Comparison of ENCODE assay signal across 18 cellular contexts in the genomic region with DNA sequence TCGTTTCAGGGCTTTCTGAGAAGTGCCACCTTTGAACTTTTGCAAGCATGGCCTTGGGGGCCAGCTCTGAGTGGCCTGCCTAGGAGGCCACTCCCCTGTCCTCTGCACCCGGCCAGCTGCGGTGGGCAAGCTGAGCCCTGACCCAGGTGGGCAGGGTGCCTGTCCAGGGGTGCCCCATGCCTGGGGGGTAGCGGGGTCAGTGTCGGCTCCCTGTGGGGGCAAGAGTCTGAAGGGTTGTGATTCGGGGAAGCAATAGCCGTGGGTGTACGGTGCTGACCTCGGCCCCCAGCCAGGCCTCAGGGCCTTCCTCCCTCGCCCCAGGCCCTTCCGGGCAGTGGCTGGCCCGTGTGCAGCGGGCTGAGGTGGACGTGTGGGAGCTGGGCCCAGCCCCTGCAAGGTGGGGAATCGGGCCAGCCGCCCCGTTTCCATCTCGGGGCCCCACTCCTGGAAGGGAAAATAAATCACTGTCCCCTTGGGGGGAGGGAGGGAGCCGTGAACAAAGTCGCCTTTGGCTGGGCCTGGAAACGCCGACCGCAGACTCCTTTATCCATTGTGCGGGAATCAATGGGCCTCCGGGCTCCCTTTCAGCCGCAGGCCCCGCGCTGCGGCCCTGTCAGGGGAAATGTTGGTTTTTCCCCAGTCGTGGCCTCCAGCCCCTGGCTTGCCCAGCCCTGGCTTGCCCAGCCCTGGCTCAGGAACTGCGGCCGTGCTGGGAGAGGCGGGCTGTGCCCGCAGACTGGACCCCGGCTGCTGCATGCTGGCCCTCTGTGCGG. TPM values are rescaled to one million over a fixed set of nuclear protein-coding genes. Genes with fewer than 3 reads are reported as not detected.
DNase-seq lines count a peak whose midpoint lies in the region; ATAC-seq and TF ChIP-seq lines count a peak whose summit lies in the region.
"Had no signal": no experiment of that assay in that cellular context is flagged by ENCODE, and none has a peak within 500 bp of the region (broad histone marks: within the 10 kb centered on the region; RNA-seq: fewer than 3 reads in every experiment).

No MANE protein-coding gene starts in this region.

- H3K27ac ChIP-seq in Panc1 (ENCODE audit: low read length), result no peak overlapping the region
- H3K27ac ChIP-seq: pancreas, Peyer's patch had no signal

- POLR2A ChIA-PET in Panc1 (lab: Charles Lee), result no interaction called here

- no peak for TF ChIP-seq CTCF in Panc1 (IDR thresholded peaks at IDR 0.05)

- H3K27me3 ChIP-seq in Panc1 (ENCODE audit: control insufficient read depth, insufficient read depth, low read length), result no peaks in the 10 kb centered on the region
- H3K27me3 ChIP-seq: pancreas, Peyer's patch, tibial nerve had no signal

- no peak overlapping the region for H3K4me3 ChIP-seq in Panc1 (ENCODE audit: low read depth in 2 of 2, low read length in 2 of 2)
- H3K4me3 ChIP-seq: pancreas, Peyer's patch, smooth muscle cell, tibial nerve had no signal

- ATAC-seq in Panc1, result no peak
- no peak for ATAC-seq in HG03457 (IDR thresholded peaks at IDR 0.05; ENCODE audit: unreplicated experiment)
- ATAC-seq in GM21526 (IDR thresholded peaks at IDR 0.05; ENCODE audit: low FRiP score, unreplicated experiment), result no peak
- no peak for ATAC-seq in HG02970 (IDR thresholded peaks at IDR 0.05; ENCODE audit: low FRiP score, unreplicated experiment)
- ATAC-seq: left lobe of liver, pancreas had no signal

- DNase-seq in Panc1 (ENCODE audit: low read depth, low spot score), result no peak
- peak; percentile 74 for DNase-seq in astrocyte of the hippocampus (ENCODE audit: low read depth, low spot score)
- DNase-seq in inferior parietal cortex (ENCODE audit: extremely low spot score), result peak; percentile 76
- DNase-seq in putamen (ENCODE audit: low spot score), result peak; percentile 89
- DNase-seq in stimulated activated CD4-positive, alpha-beta T cell treated with anti-CD3 and anti-CD28 coated beads, Interleukin-1b, Interleukin-23, amount 100 ng/mL, for 48 hours, result no peak
- DNase-seq: activated CD4-positive, alpha-beta T cell treated with anti-CD3 and anti-CD28 coated beads, Interleukin-2, amount 50 U/mL, for 4 hours; activated T-cell treated with anti-CD3 and anti-CD28 coated beads, Interleukin-2, amount 50 U/mL, for 1 hour; effector memory CD4-positive, alpha-beta T cell; H7; pancreas; Peyer's patch; SW 1271 had no signal

- CTCF ChIA-PET in Panc1 (lab: Charles Lee), result no interaction called here

- in situ Hi-C loops in Panc1 (cut with HindIII; ENCODE audit: low pct_unique_long_range_greater_than_20kb, low sequenced_read_pairs), result no loop called here

- TSS peak; percentile 84 for BruUV-seq in Panc1 (replicated peaks; lab: Mats Ljungman, UMichigan)

- no peaks in the 10 kb centered on the region for H3K9me3 ChIP-seq in Panc1 (ENCODE audit: control insufficient read depth, insufficient read depth, low read depth, low read length)
- H3K9me3 ChIP-seq: pancreas, Peyer's patch, tibial nerve had no signal

- intact Hi-C loops in Panc1 (cut with micrococcal nuclease; ENCODE audit: unreplicated experiment), result no loop called here

- peaks cover 6% of the 10 kb centered on the region; the same call in 1 of the 2 replicates for H3K4me1 ChIP-seq in Panc1 (ENCODE audit: control insufficient read depth, insufficient read depth, low read length)

- no peaks in the 10 kb centered on the region for H3K36me3 ChIP-seq in Panc1 (ENCODE audit: control insufficient read depth, insufficient read depth, low read length)
- H3K36me3 ChIP-seq: pancreas, Peyer's patch, tibial nerve had no signal

RNA-seq across cellular contexts. Expression of a gene that starts 3.2 kb away (rescaled TPM):
- 43.1 TPM for total RNA-seq in Panc1 (2021; ENCODE audit: unreplicated experiment)
- polyA plus RNA-seq in Panc1 (2012; ENCODE audit: insufficient read length), result 57.6 TPM

RNA-seq across cellular contexts. Expression of a gene that starts 21.4 kb away (rescaled TPM):
- 1.8 TPM for total RNA-seq in Panc1 (2021; ENCODE audit: unreplicated experiment)
- polyA plus RNA-seq in Panc1 (2012; ENCODE audit: insufficient read length), result 3.2 TPM

RNA-seq across cellular contexts. Expression of a gene that starts 27.7 kb away (rescaled TPM):
- 30.6 TPM for total RNA-seq in Panc1 (2021; ENCODE audit: unreplicated experiment)
- polyA plus RNA-seq in Panc1 (2012; ENCODE audit: insufficient read length), result 28.5 TPM

RNA-seq across cellular contexts. Expression of a gene that starts 41.2 kb away (rescaled TPM):
- 12.2 TPM for total RNA-seq in Panc1 (2021; ENCODE audit: unreplicated experiment)
- 14.1 TPM for polyA plus RNA-seq in Panc1 (2012; ENCODE audit: insufficient read length)

Comparison
In these comparisons a context has a peak if more than half of its experiments do, and no peak if none do; other contexts are left out.
1. DNase-seq: peak in astrocyte of the hippocampus (single experiment), inferior parietal cortex (single experiment) and putamen (single experiment); none in Panc1 (single experiment) and stimulated activated CD4-positive, alpha-beta T cell treated with anti-CD3 and anti-CD28 coated beads, Interleukin-1b, Interleukin-23, amount 100 ng/mL, for 48 hours (single experiment).